Comparison of ENCODE assay signal across 8 cellular contexts in genomic region chr14:64879635-64880381, GRCh38. TPM values are rescaled to one million over a fixed set of nuclear protein-coding genes. Genes with fewer than 3 reads are reported as not detected.
A peak's percentile ranks its signal among the peaks of the same experiment; 100 is the strongest.
DNase-seq lines count a peak whose midpoint lies in the region; ATAC-seq and TF ChIP-seq lines count a peak whose summit lies in the region.

Gene SPTB, minus strand, starts transcription at chr14:64879907. Its CDS starts 56,813 bp downstream, at chr14:64823094.

- peak; percentile 78 to 81 for ATAC-seq in activated T-cell treated with anti-CD3 and anti-CD28 coated beads, Interleukin-2, amount 50 U/mL, for 4 hours
- ATAC-seq in thoracic aorta (ENCODE audit: insufficient number of reproducible peaks, low FRiP score, low read depth) (no peak), GM21529 (IDR thresholded peaks at IDR 0.05; ENCODE audit: unreplicated experiment) (no peak)

- H3K27me3 Mint-ChIP-seq in activated T-cell treated with anti-CD3 and anti-CD28 coated beads, Interleukin-2, amount 50 U/mL, for 4 hours (ENCODE audit: low read depth) = peaks cover 46% of the 10 kb centered on the region

- H3K36me3 ChIP-seq in BE2C = no peaks in the 10 kb centered on the region
- H3K36me3 ChIP-seq in H7 (replicated peaks; ENCODE audit: control insufficient read depth, insufficient read depth, low read length) = no peaks in the 10 kb centered on the region
- no peaks in the 10 kb centered on the region for H3K36me3 ChIP-seq in thoracic aorta

- TF ChIP-seq CTCF in BE2C (IDR thresholded peaks at IDR 0.05; ENCODE audit: low read depth, low read length) (no peak), fibroblast of pulmonary artery (IDR thresholded peaks at IDR 0.05; ENCODE audit: low read length, missing control alignments) (no peak), thoracic aorta (IDR thresholded peaks at IDR 0.05) (peak; percentile 28)

- H3K4me3 Mint-ChIP-seq in activated T-cell treated with anti-CD3 and anti-CD28 coated beads, Interleukin-2, amount 50 U/mL, for 4 hours = peak within 1 kb of the TSS; percentile 83

- H3K36me3 Mint-ChIP-seq in activated T-cell treated with anti-CD3 and anti-CD28 coated beads, Interleukin-2, amount 50 U/mL, for 4 hours (ENCODE audit: insufficient read depth) = no peaks in the 10 kb centered on the region

- H3K4me3 ChIP-seq in BE2C (ENCODE audit: low read depth, low read length) (peak within 1 kb of the TSS; percentile 68), H7 (ENCODE audit: insufficient read depth, low read depth, low read length) (peak within 1 kb of the TSS; percentile 53), fibroblast of pulmonary artery (replicated peaks; ENCODE audit: low read depth, low read length) (peak within 1 kb of the TSS; percentile 2), thoracic aorta (peak within 1 kb of the TSS; percentile 77)

- H3K9me3 Mint-ChIP-seq in activated T-cell treated with anti-CD3 and anti-CD28 coated beads, Interleukin-2, amount 50 U/mL, for 4 hours = no peaks in the 10 kb centered on the region

- H3K4me1 ChIP-seq in BE2C (0 out of 2 replicates have a peak, but pooled peaks cover 3% of the 10 kb centered on the region), thoracic aorta (ENCODE audit: control insufficient read depth in 1 of 2, low read depth in 2 of 2) (peaks cover 0 to 23% of the 10 kb centered on the region in 2 donors)

- peak; percentile 55 for DNase-seq in BE2C
- peak; percentile 92 for DNase-seq in H7
- DNase-seq in NCI-H748 (lab: John Stamatoyannopoulos, UW; ENCODE audit: unreplicated experiment) = peak; percentile 91
- DNase-seq in activated T-cell treated with anti-CD3 and anti-CD28 coated beads, Interleukin-2, amount 50 U/mL, for 4 hours = peak; percentile 70
- no peak for DNase-seq in fibroblast of pulmonary artery (ENCODE audit: low read depth)
- DNase-seq in nucleus accumbens (lab: John Stamatoyannopoulos, UW) = peak in 31 of 56 donors; percentile 8 to 75 (median 46)
- DNase-seq in thoracic aorta (ENCODE audit: low spot score) = no peak

- H3K9me3 ChIP-seq in BE2C (no peaks in the 10 kb centered on the region), thoracic aorta (no peaks in the 10 kb centered on the region)

- H3K4me1 Mint-ChIP-seq in activated T-cell treated with anti-CD3 and anti-CD28 coated beads, Interleukin-2, amount 50 U/mL, for 4 hours (ENCODE audit: low read depth) = peaks cover 2% of the 10 kb centered on the region

- H3K27me3 ChIP-seq in BE2C (peaks cover 61% of the 10 kb centered on the region), H7 (ENCODE audit: control insufficient read depth, insufficient read depth, low read length) (peaks cover 50% of the 10 kb centered on the region), thoracic aorta (replicated peaks; ENCODE audit: insufficient read depth) (no peaks in the 10 kb centered on the region)

- H3K27ac ChIP-seq in thoracic aorta = no peak within 1 kb of the TSS

RNA-seq across cellular contexts. Expression of gene SPTB, which starts in this region (rescaled TPM):
- polyA plus RNA-seq in BE2C (2012; ENCODE audit: insufficient read depth, insufficient read length, low read depth) = 4.9 TPM
- 0.17 and 0.22 TPM in 2 replicates for total RNA-seq in H7 (2014; rRNA removed; shearing (Covaris generic))
- under 1 TPM; 0.08 to 0.20 (median 0.08) TPM for total RNA-seq in activated T-cell treated with anti-CD3 and anti-CD28 coated beads, Interleukin-2, amount 50 U/mL, for 4 hours
- 1 to 10 TPM; 5.6 to 9.9 TPM for total RNA-seq in thoracic aorta

Comparison
In these comparisons a context has a peak if more than half of its experiments do, and no peak if none do; other contexts are left out.
1. Peak in DNase-seq and H3K4me3 ChIP-seq in H7; RNA of the gene not detected or under 1 TPM.
2. Peak in DNase-seq and ATAC-seq in activated T-cell treated with anti-CD3 and anti-CD28 coated beads, Interleukin-2, amount 50 U/mL, for 4 hours; RNA of the gene not detected or under 1 TPM.
3. DNase-seq: peak in BE2C (single experiment), NCI-H748 (single experiment) and nucleus accumbens (31 of 56); none in fibroblast of pulmonary artery (single experiment) and thoracic aorta (single experiment).
4. H3K4me3 ChIP-seq: peak in every context shown above with its lines; median percentile 77 in thoracic aorta; 68 in BE2C; 53 in H7; 2 in fibroblast of pulmonary artery.